1 cellular context compared by ENCODE assay signal in genomic region chr2:231604101-231604684, GRCh38.
TF ChIP-seq lines count a peak whose summit lies in the region.

No MANE protein-coding gene starts in this region.

TF ChIP-seq in HepG2, 621 proteins besides CTCF, POLR2A, EP300 and RAD21 (continued from another document and continues in another):
- TF ChIP-seq TFAP4 (IDR thresholded peaks at IDR 0.05; ENCODE audit: borderline replicate concordance, low read depth) (no peak), SAP130 (CRISPR knock-in tag; IDR thresholded peaks at IDR 0.05; ENCODE audit: low read depth) (peak; percentile 56; the same call in 1 of the 2 replicates), ISL2 (CRISPR knock-in tag; IDR thresholded peaks at IDR 0.05) (0 out of 2 replicates have a peak, but pooled peaks have one; percentile 3), ZNF263 (CRISPR knock-in tag; IDR thresholded peaks at IDR 0.05) (0 out of 2 replicates have a peak, but pooled peaks have one; percentile 42), NFIC (IDR thresholded peaks at IDR 0.05; ENCODE audit: low read length) (no peak), ZNF678 (CRISPR knock-in tag; IDR thresholded peaks at IDR 0.05) (0 out of 2 replicates have a peak, but pooled peaks have one; percentile 76), HMG20B (CRISPR knock-in tag; conservative IDR thresholded peaks at IDR 0.05) (0 out of 2 replicates have a peak, but pooled peaks have one; percentile 25), MEIS2 (CRISPR knock-in tag; IDR thresholded peaks at IDR 0.05) (0 out of 2 replicates have a peak, but pooled peaks have one; percentile 45), DRAP1 (CRISPR knock-in tag; IDR thresholded peaks at IDR 0.05) (no peak), ZNF512B (CRISPR knock-in tag; IDR thresholded peaks at IDR 0.05; ENCODE audit: borderline replicate concordance) (0 out of 2 replicates have a peak, but pooled peaks have one; percentile 45), ZFX (CRISPR knock-in tag; IDR thresholded peaks at IDR 0.05; ENCODE audit: low read depth) (peak; percentile 78), MAZ (IDR thresholded peaks at IDR 0.05; ENCODE audit: borderline replicate concordance, low read depth, low read length) (no peak), MAZ (CRISPR knock-in tag; IDR thresholded peaks at IDR 0.05; ENCODE audit: low read depth) (0 out of 2 replicates have a peak, but pooled peaks have one; percentile 33), SYNCRIP (IDR thresholded peaks at IDR 0.05; ENCODE audit: insufficient read depth, low read depth, low read length) (no peak), PHF8 (CRISPR knock-in tag; IDR thresholded peaks at IDR 0.05) (peak; percentile 31; the same call in 1 of the 2 replicates), ZBTB4 (CRISPR knock-in tag; IDR thresholded peaks at IDR 0.05; ENCODE audit: borderline replicate concordance) (0 out of 2 replicates have a peak, but pooled peaks have one; percentile 8), ZNF776 (CRISPR knock-in tag; IDR thresholded peaks at IDR 0.05) (peak; percentile 44; the same call in 1 of the 2 replicates), PCBP1 (IDR thresholded peaks at IDR 0.05; ENCODE audit: borderline replicate concordance, low read depth, low read length) (0 out of 2 replicates have a peak, but pooled peaks have one; percentile 59), ZBTB46 (CRISPR knock-in tag; IDR thresholded peaks at IDR 0.05; ENCODE audit: borderline replicate concordance) (peak; percentile 27; the same call in 1 of the 2 replicates), ZNF280D (CRISPR knock-in tag; IDR thresholded peaks at IDR 0.05) (no peak), WIZ (CRISPR knock-in tag; IDR thresholded peaks at IDR 0.05) (no peak), HCFC1 (IDR thresholded peaks at IDR 0.05; ENCODE audit: low read depth, low read length) (peak; percentile 12; the same call in 1 of the 2 replicates), HOXD1 (CRISPR knock-in tag; IDR thresholded peaks at IDR 0.05) (0 out of 2 replicates have a peak, but pooled peaks have one; percentile 62), MZF1 (CRISPR knock-in tag; IDR thresholded peaks at IDR 0.05; ENCODE audit: borderline replicate concordance) (no peak), BHLHE40 (IDR thresholded peaks at IDR 0.05; ENCODE audit: low read length) (no peak), ZFY (CRISPR knock-in tag; IDR thresholded peaks at IDR 0.05) (peak; percentile 89), RNF2 (conservative IDR thresholded peaks at IDR 0.05; ENCODE audit: low read depth) (peak; percentile 54; the same call in 1 of the 2 replicates), THRA (CRISPR knock-in tag; IDR thresholded peaks at IDR 0.05; ENCODE audit: borderline replicate concordance) (0 out of 2 replicates have a peak, but pooled peaks have one; percentile 24), AGO2 (optimal IDR thresholded peaks at IDR 0.05; ENCODE audit: low read depth, low read length) (peak; percentile 69), HDAC1 (CRISPR knock-in tag; IDR thresholded peaks at IDR 0.05) (0 out of 2 replicates have a peak, but pooled peaks have one; percentile 19)
- TF ChIP-seq, protein P1, sequence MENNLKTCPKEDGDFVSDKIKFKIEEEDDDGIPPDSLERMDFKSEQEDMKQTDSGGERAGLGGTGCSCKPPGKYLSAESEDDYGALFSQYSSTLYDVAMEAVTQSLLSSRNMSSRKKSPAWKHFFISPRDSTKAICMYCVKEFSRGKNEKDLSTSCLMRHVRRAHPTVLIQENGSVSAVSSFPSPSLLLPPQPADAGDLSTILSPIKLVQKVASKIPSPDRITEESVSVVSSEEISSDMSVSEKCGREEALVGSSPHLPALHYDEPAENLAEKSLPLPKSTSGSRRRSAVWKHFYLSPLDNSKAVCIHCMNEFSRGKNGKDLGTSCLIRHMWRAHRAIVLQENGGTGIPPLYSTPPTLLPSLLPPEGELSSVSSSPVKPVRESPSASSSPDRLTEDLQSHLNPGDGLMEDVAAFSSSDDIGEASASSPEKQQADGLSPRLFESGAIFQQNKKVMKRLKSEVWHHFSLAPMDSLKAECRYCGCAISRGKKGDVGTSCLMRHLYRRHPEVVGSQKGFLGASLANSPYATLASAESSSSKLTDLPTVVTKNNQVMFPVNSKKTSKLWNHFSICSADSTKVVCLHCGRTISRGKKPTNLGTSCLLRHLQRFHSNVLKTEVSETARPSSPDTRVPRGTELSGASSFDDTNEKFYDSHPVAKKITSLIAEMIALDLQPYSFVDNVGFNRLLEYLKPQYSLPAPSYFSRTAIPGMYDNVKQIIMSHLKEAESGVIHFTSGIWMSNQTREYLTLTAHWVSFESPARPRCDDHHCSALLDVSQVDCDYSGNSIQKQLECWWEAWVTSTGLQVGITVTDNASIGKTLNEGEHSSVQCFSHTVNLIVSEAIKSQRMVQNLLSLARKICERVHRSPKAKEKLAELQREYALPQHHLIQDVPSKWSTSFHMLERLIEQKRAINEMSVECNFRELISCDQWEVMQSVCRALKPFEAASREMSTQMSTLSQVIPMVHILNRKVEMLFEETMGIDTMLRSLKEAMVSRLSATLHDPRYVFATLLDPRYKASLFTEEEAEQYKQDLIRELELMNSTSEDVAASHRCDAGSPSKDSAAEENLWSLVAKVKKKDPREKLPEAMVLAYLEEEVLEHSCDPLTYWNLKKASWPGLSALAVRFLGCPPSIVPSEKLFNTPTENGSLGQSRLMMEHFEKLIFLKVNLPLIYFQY (CRISPR knock-in tag; IDR thresholded peaks at IDR 0.05; ENCODE audit: borderline replicate concordance), result peak; percentile 94
- TF ChIP-seq, protein P2, sequence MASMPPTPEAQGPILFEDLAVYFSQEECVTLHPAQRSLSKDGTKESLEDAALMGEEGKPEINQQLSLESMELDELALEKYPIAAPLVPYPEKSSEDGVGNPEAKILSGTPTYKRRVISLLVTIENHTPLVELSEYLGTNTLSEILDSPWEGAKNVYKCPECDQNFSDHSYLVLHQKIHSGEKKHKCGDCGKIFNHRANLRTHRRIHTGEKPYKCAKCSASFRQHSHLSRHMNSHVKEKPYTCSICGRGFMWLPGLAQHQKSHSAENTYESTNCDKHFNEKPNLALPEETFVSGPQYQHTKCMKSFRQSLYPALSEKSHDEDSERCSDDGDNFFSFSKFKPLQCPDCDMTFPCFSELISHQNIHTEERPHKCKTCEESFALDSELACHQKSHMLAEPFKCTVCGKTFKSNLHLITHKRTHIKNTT (CRISPR knock-in tag; IDR thresholded peaks at IDR 0.05), result no peak
- TF ChIP-seq, protein P3, sequence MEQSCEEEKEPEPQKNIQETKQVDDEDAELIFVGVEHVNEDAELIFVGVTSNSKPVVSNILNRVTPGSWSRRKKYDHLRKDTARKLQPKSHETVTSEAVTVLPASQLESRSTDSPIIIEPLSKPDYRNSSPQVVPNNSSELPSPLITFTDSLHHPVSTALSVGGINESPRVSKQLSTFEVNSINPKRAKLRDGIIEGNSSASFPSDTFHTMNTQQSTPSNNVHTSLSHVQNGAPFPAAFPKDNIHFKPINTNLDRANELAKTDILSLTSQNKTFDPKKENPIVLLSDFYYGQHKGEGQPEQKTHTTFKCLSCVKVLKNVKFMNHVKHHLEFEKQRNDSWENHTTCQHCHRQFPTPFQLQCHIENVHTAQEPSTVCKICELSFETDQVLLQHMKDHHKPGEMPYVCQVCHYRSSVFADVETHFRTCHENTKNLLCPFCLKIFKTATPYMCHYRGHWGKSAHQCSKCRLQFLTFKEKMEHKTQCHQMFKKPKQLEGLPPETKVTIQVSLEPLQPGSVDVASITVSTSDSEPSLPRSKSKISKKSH (CRISPR knock-in tag; IDR thresholded peaks at IDR 0.05; ENCODE audit: borderline replicate concordance), result 0 out of 2 replicates have a peak, but pooled peaks have one; percentile 18
- TF ChIP-seq, protein P4, sequence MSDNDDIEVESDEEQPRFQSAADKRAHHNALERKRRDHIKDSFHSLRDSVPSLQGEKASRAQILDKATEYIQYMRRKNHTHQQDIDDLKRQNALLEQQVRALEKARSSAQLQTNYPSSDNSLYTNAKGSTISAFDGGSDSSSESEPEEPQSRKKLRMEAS (IDR thresholded peaks at IDR 0.05), result peak; percentile 53; the same call in 1 of the 2 replicates
